ENCODE assay signal across 8 cellular contexts in genomic region chr7:65221683-65222082, GRCh38.
"Had no signal": no experiment of that assay in that cellular context is flagged by ENCODE, and none has a peak within 500 bp of the region (broad histone marks: within the 10 kb centered on the region; RNA-seq: fewer than 3 reads in every experiment).

No MANE protein-coding gene starts in this region.

- H3K27ac ChIP-seq: HL-60 had no signal

- H3K4me2 ChIP-seq: GM23338 had no signal

- H2AFZ ChIP-seq: GM23338 had no signal

- DNase-seq: H9, HCEC 1CT, KG1 had no signal

- FAIRE-seq: H1, H54, HepG2 had no signal

- H3K4me3 ChIP-seq: GM23338 had no signal

- ATAC-seq: GM23338, HepG2 had no signal
